ENCODE assay signal across 1 cellular context in the genomic region with DNA sequence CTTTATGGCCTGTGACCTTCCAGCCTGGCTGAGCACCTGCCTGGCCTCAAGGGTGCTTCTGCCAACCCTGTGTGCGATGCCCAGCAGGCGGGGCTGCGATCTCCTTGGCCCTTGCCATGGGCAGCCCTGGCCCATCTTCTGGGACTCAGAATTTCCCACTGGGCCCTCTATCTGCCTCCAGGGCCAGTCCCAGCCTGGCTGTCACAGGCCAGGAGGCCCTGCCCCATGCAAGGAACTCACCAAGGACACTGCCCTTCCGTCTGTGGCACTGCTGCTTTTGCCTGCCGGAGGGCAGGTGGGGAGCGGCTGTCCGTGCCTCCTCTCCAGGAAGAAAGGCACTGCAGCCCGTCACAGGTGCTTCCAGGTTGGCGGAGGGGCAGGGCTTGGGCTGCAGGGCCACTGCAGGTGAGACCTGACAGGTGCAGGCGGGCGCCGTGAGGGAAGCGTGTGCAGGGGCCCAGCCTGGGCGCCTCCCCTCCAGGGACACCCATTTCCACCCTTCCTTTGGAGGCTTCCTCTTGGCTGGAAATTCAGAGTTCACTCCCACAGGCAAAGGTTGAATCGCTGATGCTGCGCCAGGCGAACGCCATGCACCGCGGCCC.
TF ChIP-seq lines count a peak whose summit lies in the region.

No MANE protein-coding gene starts in this region.

TF ChIP-seq in WTC11, 78 proteins besides CTCF, POLR2A, EP300 and RAD21 (continued from another document):
- TF ChIP-seq ZBTB43 (CRISPR knock-in tag; IDR thresholded peaks at IDR 0.05), result no peak
